Comparison of ENCODE assay signal across 16 cellular contexts in the genomic region with DNA sequence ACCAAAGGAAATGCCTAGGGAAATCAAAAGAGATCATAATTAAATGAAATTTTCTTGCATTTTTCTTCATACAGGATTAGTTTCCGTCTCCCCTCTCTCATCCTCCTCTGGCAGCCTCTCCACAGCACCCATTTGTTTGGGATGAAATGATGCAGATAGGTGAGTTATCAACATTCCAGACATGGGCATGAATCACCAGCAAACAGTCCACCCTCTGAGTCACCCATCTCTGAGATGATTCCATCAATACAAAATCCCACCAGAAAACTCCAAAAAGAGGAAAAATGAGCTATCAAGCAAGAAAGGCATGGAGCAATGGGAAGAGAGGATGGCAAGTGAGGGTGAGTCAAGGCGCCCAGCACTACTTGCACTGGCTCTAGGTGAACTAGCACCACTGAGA. TPM values are rescaled to one million over a fixed set of nuclear protein-coding genes. Genes with fewer than 3 reads are reported as not detected.
DNase-seq lines count a peak whose midpoint lies in the region; ATAC-seq, FAIRE-seq and TF ChIP-seq lines count a peak whose summit lies in the region.
"Had no signal": no experiment of that assay in that cellular context is flagged by ENCODE, and none has a peak within 500 bp of the region (broad histone marks: within the 10 kb centered on the region; RNA-seq: fewer than 3 reads in every experiment).

No MANE protein-coding gene starts in this region.

- H3K9me3 ChIP-seq in gastrocnemius medialis: no peaks in the 10 kb centered on the region
- H3K9me3 ChIP-seq: BLaER1 treated with 17β-estradiol and CSF1 and Interleukin-3, amounts not matched to agents 10 nM and 100 nM; HAP-1 had no signal

- intact Hi-C loops in gastrocnemius medialis (cut with DNase I; ENCODE audit: low total_unique reads): no loop called here

- POLR2A ChIA-PET in RWPE1 (lab: Yijun Ruan, JAX; ENCODE audit: low non-redundant PET): no interaction called here

- in situ Hi-C loops in gastrocnemius medialis (cut with MboI; ENCODE audit: low sequenced_read_pairs in 4 of 4): no loop called here

- H3K36me3 ChIP-seq in gastrocnemius medialis: no peaks in the 10 kb centered on the region
- H3K36me3 ChIP-seq: BLaER1 treated with 17β-estradiol and CSF1 and Interleukin-3, amounts not matched to agents 10 nM and 100 nM; HAP-1 had no signal

- TF ChIP-seq CTCF in RWPE1 (conservative IDR thresholded peaks at IDR 0.05; ENCODE audit: low read depth) (no peak), foreskin keratinocyte (conservative IDR thresholded peaks at IDR 0.05) (no peak), gastrocnemius medialis (IDR thresholded peaks at IDR 0.05 in 4 of 5, conservative IDR thresholded peaks at IDR 0.05 in 1 of 5) (no peak)

- no peak for TF ChIP-seq POLR2A in gastrocnemius medialis (IDR thresholded peaks at IDR 0.05)

- CTCF ChIA-PET in RWPE1 (lab: Yijun Ruan, JAX): no interaction called here

- peak; percentile 9 for DNase-seq in Daoy (ENCODE audit: low read depth)
- DNase-seq in HTR-8/SVneo (ENCODE audit: insufficient read length, low spot score): no peak
- peak; percentile 51 for DNase-seq in RWPE1 (ENCODE audit: low spot score)
- DNase-seq in foreskin keratinocyte: peak in 1 of 2 donors; percentile 32
- DNase-seq in gastrocnemius medialis: no peak
- DNase-seq in DMS 273 treated with DMSO at 0.1 percent for 48 hours (lab: John Stamatoyannopoulos, UW): no peak
- DNase-seq: 8988T; CD4-positive, CD25-positive, alpha-beta regulatory T cell; DMS79; EL; GDM1 had no signal

- H3K4me1 ChIP-seq in foreskin keratinocyte (no peaks in the 10 kb centered on the region), gastrocnemius medialis (no peaks in the 10 kb centered on the region)
- H3K4me1 ChIP-seq: BLaER1 treated with 17β-estradiol and CSF1 and Interleukin-3, amounts not matched to agents 10 nM and 100 nM; HAP-1 had no signal

- H3K27ac ChIP-seq in RWPE1: peak overlapping the region; percentile 61
- no peak overlapping the region for H3K27ac ChIP-seq in foreskin keratinocyte
- no peak overlapping the region for H3K27ac ChIP-seq in gastrocnemius medialis
- H3K27ac ChIP-seq: BLaER1 treated with 17β-estradiol and CSF1 and Interleukin-3, amounts not matched to agents 10 nM and 100 nM had no signal

- ATAC-seq in foreskin keratinocyte: peak; percentile 76
- no peak for ATAC-seq in gastrocnemius medialis
- ATAC-seq in GM21825 (IDR thresholded peaks at IDR 0.05; ENCODE audit: unreplicated experiment): no peak

- no peak overlapping the region for H3K4me3 ChIP-seq in gastrocnemius medialis
- H3K4me3 ChIP-seq: BLaER1 treated with 17β-estradiol and CSF1 and Interleukin-3, amounts not matched to agents 10 nM and 100 nM; HAP-1 had no signal

- peak; percentile 83 for FAIRE-seq in HTR-8/SVneo (lab: Jason Lieb, UNC)
- FAIRE-seq: GM12892, H1 had no signal

- no peaks in the 10 kb centered on the region for H3K27me3 ChIP-seq in foreskin keratinocyte
- H3K27me3 ChIP-seq in gastrocnemius medialis: no peaks in the 10 kb centered on the region
- H3K27me3 ChIP-seq: BLaER1 treated with 17β-estradiol and CSF1 and Interleukin-3, amounts not matched to agents 10 nM and 100 nM had no signal

RNA-seq across cellular contexts. Expression of gene MC3R, which starts 11.4 kb away (rescaled TPM):
- total RNA-seq in Daoy (2014; rRNA removed; shearing (Covaris generic)): not detected in 2 replicates
- total RNA-seq in foreskin keratinocyte: not detected in 2 replicates
- polyA plus RNA-seq in foreskin keratinocyte: not detected in 2 replicates
- not detected for total RNA-seq in gastrocnemius medialis
- total RNA-seq: CD4-positive, CD25-positive, alpha-beta regulatory T cell; H1 had no signal
- polyA plus RNA-seq: CD4-positive, CD25-positive, alpha-beta regulatory T cell; H1 had no signal

Comparison
In these comparisons a context has a peak if more than half of its experiments do, and no peak if none do; other contexts are left out.
1. DNase-seq: peak in Daoy (single experiment) and RWPE1 (single experiment); none in HTR-8/SVneo (single experiment), gastrocnemius medialis (0 of 2) and DMS 273 treated with DMSO at 0.1 percent for 48 hours (single experiment).